ENCODE assay signal across 8 cellular contexts in genomic region chr2:18520605-18521031, GRCh38. TPM values are rescaled to one million over a fixed set of nuclear protein-coding genes. Genes with fewer than 3 reads are reported as not detected.
DNase-seq lines count a peak whose midpoint lies in the region; ATAC-seq and TF ChIP-seq lines count a peak whose summit lies in the region.

No MANE protein-coding gene starts in this region.

- ATAC-seq in activated naive CD8-positive, alpha-beta T cell treated with anti-CD3 and anti-CD28 coated beads, Interleukin-2, amount 50 U/mL, for 24 hours: peak; percentile 63
- peak; percentile 84 to 92 (median 86) for ATAC-seq in heart right ventricle

- H3K27me3 Mint-ChIP-seq in activated naive CD8-positive, alpha-beta T cell treated with anti-CD3 and anti-CD28 coated beads, Interleukin-2, amount 50 U/mL, for 24 hours: peaks cover 24% of the 10 kb centered on the region

- DNase-seq in HEK293T (ENCODE audit: extremely low spot score) (peak; percentile 77), NCI-H1092 (lab: John Stamatoyannopoulos, UW) (peak; percentile 19), SW 1271 (lab: John Stamatoyannopoulos, UW) (peak; percentile 18 to 71), heart right ventricle (peak; percentile 86 to 88), pulmonary artery endothelial cell (ENCODE audit: low read depth, low spot score) (peak; percentile 17), vagina (ENCODE audit: extremely low spot score in 2 of 2) (peak in 1 of 2 donors; percentile 94)
- DNase-seq in activated naive CD8-positive, alpha-beta T cell treated with anti-CD3 and anti-CD28 coated beads, Interleukin-2, amount 50 U/mL, for 24 hours: peak; percentile 77

- H3K4me1 Mint-ChIP-seq in activated naive CD8-positive, alpha-beta T cell treated with anti-CD3 and anti-CD28 coated beads, Interleukin-2, amount 50 U/mL, for 24 hours: no peaks in the 10 kb centered on the region

- POLR2A ChIA-PET in HEK293T (lab: Yijun Ruan, JAX): no interaction called here

- H3K27ac Mint-ChIP-seq in activated naive CD8-positive, alpha-beta T cell treated with anti-CD3 and anti-CD28 coated beads, Interleukin-2, amount 50 U/mL, for 24 hours: no peak overlapping the region

- H3K36me3 ChIP-seq in heart right ventricle (no peaks in the 10 kb centered on the region), vagina (no peaks in the 10 kb centered on the region)

- H3K4me3 Mint-ChIP-seq in activated naive CD8-positive, alpha-beta T cell treated with anti-CD3 and anti-CD28 coated beads, Interleukin-2, amount 50 U/mL, for 24 hours: no peak overlapping the region

- peaks cover 8 to 47% (median 24%) of the 10 kb centered on the region in 9 donors for H3K4me1 ChIP-seq in heart right ventricle
- peaks cover 25% of the 10 kb centered on the region for H3K4me1 ChIP-seq in vagina

- no peaks in the 10 kb centered on the region for H3K9me3 Mint-ChIP-seq in activated naive CD8-positive, alpha-beta T cell treated with anti-CD3 and anti-CD28 coated beads, Interleukin-2, amount 50 U/mL, for 24 hours

- H3K4me3 ChIP-seq in heart right ventricle: peak overlapping the region in 1 of 10 donors; percentile 4
- H3K4me3 ChIP-seq in vagina: no peak overlapping the region

- H3K27me3 ChIP-seq in heart right ventricle (no peaks in the 10 kb centered on the region), vagina (no peaks in the 10 kb centered on the region)

- CTCF ChIA-PET in HEK293T (lab: Yijun Ruan, JAX): interaction anchor here (0.5 to 1.4 kb wide), 12 partner anchors 9 to 1489 kb away, joined by 3 to 10 read pairs (median 3); no protein-coding TSS in a partner anchor

- TF ChIP-seq POLR2A in vagina (IDR thresholded peaks at IDR 0.05): no peak

- WGBS in heart right ventricle, 2 donors: 8 to 9% methylated on average over 5 of the region's 5 CpGs

- H3K9me3 ChIP-seq in heart right ventricle (no peaks in the 10 kb centered on the region), vagina (no peaks in the 10 kb centered on the region)

- intact Hi-C loops in heart right ventricle (cut with DNase I) (loop anchor here (1.0 to 10.0 kb wide), 14 partner anchors 37 to 1343 kb away; partner anchors contain the start of genes RDH14 (in 2 of the 10) and OSR1 (in 1 of the 10)), vagina (cut with DNase I) (loop anchor here (5.0 kb wide), 1 partner anchor 1342 kb away; no protein-coding TSS in a partner anchor)

- no peaks in the 10 kb centered on the region for H3K36me3 Mint-ChIP-seq in activated naive CD8-positive, alpha-beta T cell treated with anti-CD3 and anti-CD28 coated beads, Interleukin-2, amount 50 U/mL, for 24 hours (ENCODE audit: low read depth)

- H3K27ac ChIP-seq in heart right ventricle (peak overlapping the region in 9 of 10 donors; percentile 3 to 79 (median 61)), vagina (peak overlapping the region; percentile 67)

- peak; percentile 27 for TF ChIP-seq CTCF in GM12801 (IDR thresholded peaks at IDR 0.05; ENCODE audit: extremely low read depth, insufficient read length)
- TF ChIP-seq CTCF in heart right ventricle (IDR thresholded peaks at IDR 0.05): peak; percentile 82 to 94 (median 90)
- peak; percentile 71 to 83 (median 78) for TF ChIP-seq CTCF in vagina (IDR thresholded peaks at IDR 0.05)

TF ChIP-seq in HEK293T, 16 proteins besides CTCF, POLR2A, EP300 and RAD21:
- TF ChIP-seq PKNOX1 (IDR thresholded peaks at IDR 0.05) (peak; percentile 41; the same call in 1 of the 2 replicates), TARDBP (IDR thresholded peaks at IDR 0.05) (no peak)

RNA-seq across cellular contexts. Expression of gene RDH14, which starts 39.8 kb away (rescaled TPM):
- total RNA-seq in heart right ventricle: 10 to 100 TPM; 40.8 to 54.8 (median 47.5) TPM
- 10 to 100 TPM; 25.8 to 35.0 TPM for polyA plus RNA-seq in heart right ventricle
- total RNA-seq in pulmonary artery endothelial cell: 19.3 and 22.4 TPM in 2 replicates
- 25.3 TPM for total RNA-seq in vagina

Comparison
In these comparisons a context has a peak if more than half of its experiments do, and no peak if none do; other contexts are left out.
1. CTCF ChIP-seq: peak in every context shown above with its lines; median percentile 90 in heart right ventricle; 78 in vagina; 27 in GM12801.